1 cellular context compared by ENCODE assay signal in the genomic region with DNA sequence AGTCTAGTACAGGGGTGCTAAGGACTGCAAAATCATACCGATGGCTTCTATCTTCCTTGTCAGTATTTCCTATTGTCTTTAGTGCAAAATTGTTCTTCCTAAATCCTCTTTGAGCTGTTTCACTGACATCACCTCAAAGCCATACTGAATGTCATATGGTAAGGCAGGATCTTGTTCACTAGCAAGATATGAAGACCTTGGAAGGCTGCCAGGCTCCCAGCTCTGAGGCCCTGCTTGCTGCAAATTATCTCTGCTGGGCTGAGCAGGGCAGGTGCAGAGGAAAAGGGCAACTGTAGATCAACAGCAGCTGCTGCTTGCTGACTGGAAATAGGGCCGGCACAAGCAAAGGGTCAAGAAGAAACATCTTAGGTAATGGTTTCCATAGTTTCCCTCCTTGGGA.
TF ChIP-seq lines count a peak whose summit lies in the region.

No MANE protein-coding gene starts in this region.

TF ChIP-seq in GM23338, 12 proteins besides CTCF, POLR2A, EP300 and RAD21 (continued from another document):
- TF ChIP-seq, protein P1, sequence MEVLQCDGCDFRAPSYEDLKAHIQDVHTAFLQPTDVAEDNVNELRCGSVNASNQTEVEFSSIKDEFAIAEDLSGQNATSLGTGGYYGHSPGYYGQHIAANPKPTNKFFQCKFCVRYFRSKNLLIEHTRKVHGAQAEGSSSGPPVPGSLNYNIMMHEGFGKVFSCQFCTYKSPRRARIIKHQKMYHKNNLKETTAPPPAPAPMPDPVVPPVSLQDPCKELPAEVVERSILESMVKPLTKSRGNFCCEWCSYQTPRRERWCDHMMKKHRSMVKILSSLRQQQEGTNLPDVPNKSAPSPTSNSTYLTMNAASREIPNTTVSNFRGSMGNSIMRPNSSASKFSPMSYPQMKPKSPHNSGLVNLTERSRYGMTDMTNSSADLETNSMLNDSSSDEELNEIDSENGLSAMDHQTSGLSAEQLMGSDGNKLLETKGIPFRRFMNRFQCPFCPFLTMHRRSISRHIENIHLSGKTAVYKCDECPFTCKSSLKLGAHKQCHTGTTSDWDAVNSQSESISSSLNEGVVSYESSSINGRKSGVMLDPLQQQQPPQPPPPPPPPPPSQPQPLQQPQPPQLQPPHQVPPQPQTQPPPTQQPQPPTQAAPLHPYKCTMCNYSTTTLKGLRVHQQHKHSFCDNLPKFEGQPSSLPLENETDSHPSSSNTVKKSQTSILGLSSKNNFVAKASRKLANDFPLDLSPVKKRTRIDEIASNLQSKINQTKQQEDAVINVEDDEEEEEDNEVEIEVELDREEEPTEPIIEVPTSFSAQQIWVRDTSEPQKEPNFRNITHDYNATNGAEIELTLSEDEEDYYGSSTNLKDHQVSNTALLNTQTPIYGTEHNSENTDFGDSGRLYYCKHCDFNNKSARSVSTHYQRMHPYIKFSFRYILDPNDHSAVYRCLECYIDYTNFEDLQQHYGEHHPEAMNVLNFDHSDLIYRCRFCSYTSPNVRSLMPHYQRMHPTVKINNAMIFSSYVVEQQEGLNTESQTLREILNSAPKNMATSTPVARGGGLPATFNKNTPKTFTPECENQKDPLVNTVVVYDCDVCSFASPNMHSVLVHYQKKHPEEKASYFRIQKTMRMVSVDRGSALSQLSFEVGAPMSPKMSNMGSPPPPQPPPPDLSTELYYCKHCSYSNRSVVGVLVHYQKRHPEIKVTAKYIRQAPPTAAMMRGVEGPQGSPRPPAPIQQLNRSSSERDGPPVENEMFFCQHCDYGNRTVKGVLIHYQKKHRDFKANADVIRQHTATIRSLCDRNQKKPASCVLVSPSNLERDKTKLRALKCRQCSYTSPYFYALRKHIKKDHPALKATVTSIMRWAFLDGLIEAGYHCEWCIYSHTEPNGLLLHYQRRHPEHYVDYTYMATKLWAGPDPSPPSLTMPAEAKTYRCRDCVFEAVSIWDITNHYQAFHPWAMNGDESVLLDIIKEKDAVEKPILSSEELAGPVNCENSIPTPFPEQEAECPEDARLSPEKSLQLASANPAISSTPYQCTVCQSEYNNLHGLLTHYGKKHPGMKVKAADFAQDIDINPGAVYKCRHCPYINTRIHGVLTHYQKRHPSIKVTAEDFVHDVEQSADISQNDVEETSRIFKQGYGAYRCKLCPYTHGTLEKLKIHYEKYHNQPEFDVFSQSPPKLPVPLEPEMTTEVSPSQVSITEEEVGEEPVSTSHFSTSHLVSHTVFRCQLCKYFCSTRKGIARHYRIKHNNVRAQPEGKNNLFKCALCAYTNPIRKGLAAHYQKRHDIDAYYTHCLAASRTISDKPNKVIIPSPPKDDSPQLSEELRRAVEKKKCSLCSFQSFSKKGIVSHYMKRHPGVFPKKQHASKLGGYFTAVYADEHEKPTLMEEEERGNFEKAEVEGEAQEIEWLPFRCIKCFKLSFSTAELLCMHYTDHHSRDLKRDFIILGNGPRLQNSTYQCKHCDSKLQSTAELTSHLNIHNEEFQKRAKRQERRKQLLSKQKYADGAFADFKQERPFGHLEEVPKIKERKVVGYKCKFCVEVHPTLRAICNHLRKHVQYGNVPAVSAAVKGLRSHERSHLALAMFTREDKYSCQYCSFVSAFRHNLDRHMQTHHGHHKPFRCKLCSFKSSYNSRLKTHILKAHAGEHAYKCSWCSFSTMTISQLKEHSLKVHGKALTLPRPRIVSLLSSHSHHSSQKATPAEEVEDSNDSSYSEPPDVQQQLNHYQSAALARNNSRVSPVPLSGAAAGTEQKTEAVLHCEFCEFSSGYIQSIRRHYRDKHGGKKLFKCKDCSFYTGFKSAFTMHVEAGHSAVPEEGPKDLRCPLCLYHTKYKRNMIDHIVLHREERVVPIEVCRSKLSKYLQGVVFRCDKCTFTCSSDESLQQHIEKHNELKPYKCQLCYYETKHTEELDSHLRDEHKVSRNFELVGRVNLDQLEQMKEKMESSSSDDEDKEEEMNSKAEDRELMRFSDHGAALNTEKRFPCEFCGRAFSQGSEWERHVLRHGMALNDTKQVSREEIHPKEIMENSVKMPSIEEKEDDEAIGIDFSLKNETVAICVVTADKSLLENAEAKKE (CRISPR knock-in tag; IDR thresholded peaks at IDR 0.05), result no peak
- TF ChIP-seq, protein P2, sequence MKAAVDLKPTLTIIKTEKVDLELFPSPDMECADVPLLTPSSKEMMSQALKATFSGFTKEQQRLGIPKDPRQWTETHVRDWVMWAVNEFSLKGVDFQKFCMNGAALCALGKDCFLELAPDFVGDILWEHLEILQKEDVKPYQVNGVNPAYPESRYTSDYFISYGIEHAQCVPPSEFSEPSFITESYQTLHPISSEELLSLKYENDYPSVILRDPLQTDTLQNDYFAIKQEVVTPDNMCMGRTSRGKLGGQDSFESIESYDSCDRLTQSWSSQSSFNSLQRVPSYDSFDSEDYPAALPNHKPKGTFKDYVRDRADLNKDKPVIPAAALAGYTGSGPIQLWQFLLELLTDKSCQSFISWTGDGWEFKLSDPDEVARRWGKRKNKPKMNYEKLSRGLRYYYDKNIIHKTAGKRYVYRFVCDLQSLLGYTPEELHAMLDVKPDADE (IDR thresholded peaks at IDR 0.05), result no peak
